Comparison of ENCODE assay signal across 11 cellular contexts in the genomic region with DNA sequence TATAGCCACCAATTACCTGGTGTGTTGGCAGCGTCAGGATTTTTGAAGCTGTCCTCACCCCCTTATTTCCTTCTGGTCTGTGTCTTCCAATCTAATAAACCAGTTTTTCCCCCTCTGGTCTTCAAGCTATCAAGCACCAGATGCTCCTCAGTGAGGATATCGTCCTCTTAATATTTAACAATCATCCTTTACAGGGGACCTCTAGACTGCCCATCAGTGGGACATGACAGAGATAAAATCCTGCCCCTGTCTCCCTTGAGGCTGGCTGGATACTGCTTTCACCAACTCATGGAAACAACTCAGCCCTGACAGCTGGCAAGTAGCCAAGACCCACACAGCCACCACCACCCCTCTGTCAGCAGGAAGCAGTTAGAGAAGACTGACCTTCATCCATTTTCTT.
"Had no signal": no experiment of that assay in that cellular context is flagged by ENCODE, and none has a peak within 500 bp of the region (broad histone marks: within the 10 kb centered on the region; RNA-seq: fewer than 3 reads in every experiment).

No MANE protein-coding gene starts in this region.

- H3K4me3 ChIP-seq: esophagus muscularis mucosa, gastroesophageal sphincter, heart left ventricle, tibial artery had no signal

- H3K9me3 ChIP-seq: esophagus muscularis mucosa, gastroesophageal sphincter, heart left ventricle, tibial artery had no signal

- H3K27me3 ChIP-seq: esophagus muscularis mucosa, gastroesophageal sphincter, heart left ventricle, tibial artery had no signal

- H3K27ac ChIP-seq: esophagus muscularis mucosa, gastroesophageal sphincter, heart left ventricle, tibial artery had no signal

- H3K36me3 ChIP-seq: esophagus muscularis mucosa, gastroesophageal sphincter, heart left ventricle, tibial artery had no signal

- H3K4me1 ChIP-seq: esophagus muscularis mucosa, gastroesophageal sphincter, heart left ventricle, tibial artery had no signal

- DNase-seq: activated CD4-positive, alpha-beta memory T cell treated with anti-CD3 and anti-CD28 coated beads, Interleukin-2, amount 10 ng/mL, durations not matched to agents 7 days and 5 days; activated CD4-positive, alpha-beta T cell treated with anti-CD3 and anti-CD28 coated beads for 48 hours; activated CD4-positive, CD25-positive, alpha-beta regulatory T cell; activated CD8-positive, alpha-beta memory T cell treated with anti-CD3 and anti-CD28 coated beads, Interleukin-2, amount 10 ng/mL, durations not matched to agents 7 days and 5 days; effector CD8-positive, alpha-beta T cell; heart left ventricle; stimulated activated CD4-positive, alpha-beta T cell treated with anti-CD3 and anti-CD28 coated beads, Interleukin-2, amount 100 ng/mL, for 24 hours; stimulated activated naive CD4-positive, alpha-beta T cell treated with Interleukin-2 at 50 U/mL for 16 hours; tibial artery had no signal

- ATAC-seq: activated CD8-positive, alpha-beta memory T cell treated with anti-CD3 and anti-CD28 coated beads, Interleukin-2, amount 10 ng/mL, durations not matched to agents 7 days and 5 days; gastroesophageal sphincter; heart left ventricle had no signal
